ENCODE assay signal across 10 cellular contexts in the genomic region with DNA sequence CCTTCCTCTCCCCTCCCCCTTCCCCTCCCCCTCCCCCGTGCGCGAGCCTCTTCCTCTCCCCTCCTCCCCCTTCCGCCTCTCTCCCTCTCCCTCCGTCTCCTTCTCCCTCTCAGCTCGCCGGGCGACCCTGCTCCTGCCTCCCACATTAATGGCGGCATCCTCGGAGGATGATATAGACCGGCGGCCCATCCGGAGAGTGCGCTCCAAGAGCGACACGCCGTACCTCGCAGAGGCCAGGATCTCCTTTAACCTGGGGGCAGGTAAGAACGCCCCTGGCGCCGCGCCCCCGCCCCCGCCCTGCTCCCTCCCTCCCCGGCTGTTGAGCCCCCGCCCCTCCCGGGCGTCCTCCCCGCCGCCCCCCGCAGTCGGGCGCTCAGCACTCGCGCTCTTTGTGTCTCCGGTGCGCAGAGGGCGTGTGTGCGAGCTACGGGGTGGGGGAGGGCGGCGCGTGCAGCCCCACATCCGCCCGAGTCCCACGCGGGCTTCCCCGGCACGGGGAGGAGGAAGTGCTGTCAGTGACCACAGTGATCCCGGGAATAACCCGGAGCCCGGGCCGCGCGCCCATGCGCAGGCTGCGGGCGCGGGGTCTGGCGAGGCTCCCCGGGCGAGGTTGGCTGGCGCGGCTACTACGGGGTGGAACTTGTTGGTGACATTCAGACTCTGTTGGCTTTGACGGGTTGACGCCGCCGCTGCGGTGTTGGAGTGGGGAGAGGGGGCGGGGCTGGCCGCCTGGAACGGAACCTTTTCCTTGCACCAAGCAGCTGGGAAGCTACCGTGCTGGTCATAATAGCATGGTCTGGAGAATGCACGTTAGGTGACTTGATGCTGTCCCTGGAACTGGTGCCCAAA. TPM values are rescaled to one million over a fixed set of nuclear protein-coding genes. Genes with fewer than 3 reads are reported as not detected.
DNase-seq lines count a peak whose midpoint lies in the region; ATAC-seq and TF ChIP-seq lines count a peak whose summit lies in the region.
"Had no signal": no experiment of that assay in that cellular context is flagged by ENCODE, and none has a peak within 500 bp of the region (broad histone marks: within the 10 kb centered on the region; RNA-seq: fewer than 3 reads in every experiment).

No MANE protein-coding gene starts in this region.

- TF ChIP-seq POLR2A in spleen (IDR thresholded peaks at IDR 0.05), result no peak

- CTCF ChIA-PET in activated CD4-positive, alpha-beta T cell treated with anti-CD3 and anti-CD28 coated beads for 36 hours (lab: Charles Lee), result no interaction called here

- H3K27ac ChIP-seq in hepatocyte (no peak overlapping the region), spleen (no peak overlapping the region)
- H3K27ac ChIP-seq in effector memory CD4-positive, alpha-beta T cell (ENCODE audit: insufficient read depth, low read length, poor library complexity, severe bottlenecking), result no peak overlapping the region

- WGBS in hepatocyte (ENCODE audit: low lambda C conversion rate, missing lambda C conversion rate), result under 1% methylated on average over 54 of the region's 75 CpGs
- 5 to 6% (median 6%) methylated on average over 21 to 75 of the region's 75 CpGs for WGBS in spleen, 5 donors

- no peaks in the 10 kb centered on the region for H3K79me2 ChIP-seq in hepatocyte

- no peak overlapping the region for H3K4me3 Mint-ChIP-seq in activated CD4-positive, alpha-beta T cell treated with anti-CD3 and anti-CD28 coated beads for 36 hours

- H4K20me1 ChIP-seq in hepatocyte (ENCODE audit: insufficient read depth, poor library complexity, severe bottlenecking), result no peaks in the 10 kb centered on the region

- no peak overlapping the region for H2AFZ ChIP-seq in hepatocyte

- POLR2A ChIA-PET in activated CD4-positive, alpha-beta T cell treated with anti-CD3 and anti-CD28 coated beads for 36 hours (lab: Charles Lee), result no interaction called here

- H3K36me3 Mint-ChIP-seq in activated CD4-positive, alpha-beta T cell treated with anti-CD3 and anti-CD28 coated beads for 36 hours (ENCODE audit: low read depth), result no peaks in the 10 kb centered on the region

- H3K9me3 Mint-ChIP-seq in activated CD4-positive, alpha-beta T cell treated with anti-CD3 and anti-CD28 coated beads for 36 hours (ENCODE audit: low read depth), result peaks cover 5% of the 10 kb centered on the region

- H3K4me1 ChIP-seq in hepatocyte (ENCODE audit: insufficient read depth), result peaks cover 4% of the 10 kb centered on the region
- H3K4me1 ChIP-seq in spleen, result peaks cover 0 to 12% (median 5%) of the 10 kb centered on the region in 6 donors
- H3K4me1 ChIP-seq in effector memory CD4-positive, alpha-beta T cell (ENCODE audit: control insufficient read depth, insufficient read depth, low read length, poor library complexity, severe bottlenecking), result no peaks in the 10 kb centered on the region

- H3K9me2 ChIP-seq in hepatocyte (replicated peaks; ENCODE audit: insufficient read depth), result no peaks in the 10 kb centered on the region

- H3K27me3 ChIP-seq in hepatocyte (peaks cover 51% of the 10 kb centered on the region), spleen (replicated peaks in 1 of 7) (peaks cover 4 to 90% (median 45%) of the 10 kb centered on the region in 7 donors)
- H3K27me3 ChIP-seq in effector memory CD4-positive, alpha-beta T cell (replicated peaks; ENCODE audit: control insufficient read depth, insufficient read depth, low read length, poor library complexity, severe bottlenecking), result peaks cover 3% of the 10 kb centered on the region

- H3K4me1 Mint-ChIP-seq in activated CD4-positive, alpha-beta T cell treated with anti-CD3 and anti-CD28 coated beads for 36 hours, result no peaks in the 10 kb centered on the region

- TF ChIP-seq CTCF in hepatocyte (IDR thresholded peaks at IDR 0.05; ENCODE audit: poor library complexity), result no peak
- TF ChIP-seq CTCF in spleen (IDR thresholded peaks at IDR 0.05 in 8 of 11, conservative IDR thresholded peaks at IDR 0.05 in 3 of 11), result no peak

- no peak overlapping the region for H3K27ac Mint-ChIP-seq in activated CD4-positive, alpha-beta T cell treated with anti-CD3 and anti-CD28 coated beads for 36 hours
- H3K27ac Mint-ChIP-seq: activated naive CD4-positive, alpha-beta T cell treated with anti-CD3 and anti-CD28 coated beads, Interleukin-2, amount 50 U/mL, for 72 hours had no signal

- ATAC-seq in activated CD4-positive, alpha-beta T cell treated with anti-CD3 and anti-CD28 coated beads for 36 hours, result no peak
- ATAC-seq: activated naive CD4-positive, alpha-beta T cell treated with anti-CD3 and anti-CD28 coated beads, Interleukin-2, amount 50 U/mL, for 72 hours had no signal

- H3K36me3 ChIP-seq in hepatocyte (replicated peaks; ENCODE audit: insufficient read depth, low read depth) (no peaks in the 10 kb centered on the region), spleen (no peaks in the 10 kb centered on the region)
- no peaks in the 10 kb centered on the region for H3K36me3 ChIP-seq in effector memory CD4-positive, alpha-beta T cell (ENCODE audit: control insufficient read depth, insufficient read depth, low read length)

- H3K4me3 ChIP-seq in hepatocyte, result no peak overlapping the region
- peak overlapping the region in 5 of 8 donors; percentile 2 to 50 (median 13) for H3K4me3 ChIP-seq in spleen
- no peak overlapping the region for H3K4me3 ChIP-seq in effector memory CD4-positive, alpha-beta T cell (ENCODE audit: insufficient read depth, low read depth, low read length, poor library complexity, severe bottlenecking)

- intact Hi-C loops in activated CD4-positive, alpha-beta T cell treated with anti-CD3 and anti-CD28 coated beads for 36 hours (cut with DNase I, micrococcal nuclease), result no loop called here
- intact Hi-C loops in spleen (cut with DNase I; ENCODE audit: low total_unique reads), result no loop called here

- H3K4me2 ChIP-seq in hepatocyte, result peak overlapping the region; percentile 78

- peaks cover 44% of the 10 kb centered on the region for H3K27me3 Mint-ChIP-seq in activated CD4-positive, alpha-beta T cell treated with anti-CD3 and anti-CD28 coated beads for 36 hours

- peak; percentile 4 for DNase-seq in activated CD4-positive, alpha-beta T cell treated with anti-CD3 and anti-CD28 coated beads for 36 hours
- DNase-seq in activated CD4-positive, alpha-beta T cell treated with anti-CD3 and anti-CD28 coated beads for 1 hour, result no peak
- DNase-seq in NCI-H510A treated with DMSO at 0.1 percent for 48 hours (lab: John Stamatoyannopoulos, UW) (peak; percentile 31), hepatocyte (ENCODE audit: low spot score) (no peak), spleen (no peak), epidermal melanocyte (ENCODE audit: insufficient read length, low spot score) (no peak)
- no peak for DNase-seq in activated CD8-positive, alpha-beta memory T cell treated with anti-CD3 and anti-CD28 coated beads, Interleukin-2, amount 50 U/mL, for 48 hours
- no peak for DNase-seq in effector memory CD4-positive, alpha-beta T cell
- DNase-seq: ACHN had no signal

- H3K9me3 ChIP-seq in hepatocyte (ENCODE audit: low read depth) (no peaks in the 10 kb centered on the region), spleen (peaks cover 0 to 22% (median 4%) of the 10 kb centered on the region in 8 donors)
- H3K9me3 ChIP-seq in effector memory CD4-positive, alpha-beta T cell (ENCODE audit: control insufficient read depth, low read length), result no peaks in the 10 kb centered on the region

RNA-seq across cellular contexts. Expression of gene PHACTR1, which starts 33.2 kb away (rescaled TPM):
- total RNA-seq in activated CD4-positive, alpha-beta T cell treated with anti-CD3 and anti-CD28 coated beads for 36 hours, result under 1 TPM in 1 of 2 experiments, not detected in 1; 0.07 TPM
- 2.8 and 4.3 TPM in 2 replicates for total RNA-seq in hepatocyte
- polyA plus RNA-seq in hepatocyte, result 3.0 and 6.1 TPM in 2 replicates
- total RNA-seq in spleen, result 10 to 100 TPM; 20.8 to 45.3 (median 32.6) TPM
- polyA plus RNA-seq in spleen, result 10 to 100 TPM in 2 of 3 donors, 1 to 10 TPM in 1; 8.5 to 13.5 (median 11.3) TPM

Comparison
In these comparisons a context has a peak if more than half of its experiments do, and no peak if none do; other contexts are left out.
1. DNase-seq: peak in activated CD4-positive, alpha-beta T cell treated with anti-CD3 and anti-CD28 coated beads for 36 hours (single experiment) and NCI-H510A treated with DMSO at 0.1 percent for 48 hours (single experiment); none in activated CD4-positive, alpha-beta T cell treated with anti-CD3 and anti-CD28 coated beads for 1 hour (single experiment), hepatocyte (single experiment), spleen (single experiment), activated CD8-positive, alpha-beta memory T cell treated with anti-CD3 and anti-CD28 coated beads, Interleukin-2, amount 50 U/mL, for 48 hours (single experiment), epidermal melanocyte (single experiment) and effector memory CD4-positive, alpha-beta T cell (0 of 3).
2. H3K4me3 ChIP-seq: peak in spleen (5 of 8); none in hepatocyte (single experiment) and effector memory CD4-positive, alpha-beta T cell (single experiment).